ENCODE assay signal across 9 cellular contexts in genomic region chr5:133610489-133611356, GRCh38. TPM values are rescaled to one million over a fixed set of nuclear protein-coding genes. Genes with fewer than 3 reads are reported as not detected.
DNase-seq lines count a peak whose midpoint lies in the region; ATAC-seq, FAIRE-seq and TF ChIP-seq lines count a peak whose summit lies in the region.
"Had no signal": no experiment of that assay in that cellular context is flagged by ENCODE, and none has a peak within 500 bp of the region (broad histone marks: within the 10 kb centered on the region; RNA-seq: fewer than 3 reads in every experiment).

No MANE protein-coding gene starts in this region.

- H3K36me3 ChIP-seq in neural progenitor cell: no peaks in the 10 kb centered on the region

- peaks cover 14% of the 10 kb centered on the region for H3K4me1 ChIP-seq in neural progenitor cell

- H3K4me3 ChIP-seq in neural progenitor cell: peak overlapping the region; percentile 54

- no peak overlapping the region for H3K27ac Mint-ChIP-seq in activated T-helper 17 cell treated with anti-CD3 and anti-CD28 coated beads, Interleukin-2, amount 50 U/mL, for 72 hours
- no peak overlapping the region for H3K27ac Mint-ChIP-seq in neural progenitor cell

- H3K4me2 ChIP-seq in neural progenitor cell: peak overlapping the region; percentile 95

- H3K9me3 ChIP-seq in neural progenitor cell (ENCODE audit: low read depth): no peaks in the 10 kb centered on the region

- H3K27me3 Mint-ChIP-seq in activated T-helper 17 cell treated with anti-CD3 and anti-CD28 coated beads, Interleukin-2, amount 50 U/mL, for 72 hours: peaks cover 46% of the 10 kb centered on the region
- peaks cover 43% of the 10 kb centered on the region for H3K27me3 Mint-ChIP-seq in neural progenitor cell (ENCODE audit: insufficient read depth, low read depth)

- ATAC-seq in activated T-helper 17 cell treated with anti-CD3 and anti-CD28 coated beads, Interleukin-2, amount 50 U/mL, for 72 hours (replicated peaks): peak; percentile 76
- ATAC-seq in HG03159 (IDR thresholded peaks at IDR 0.05; ENCODE audit: unreplicated experiment) (no peak), GM21360 (IDR thresholded peaks at IDR 0.05; ENCODE audit: unreplicated experiment) (no peak)

- peaks cover 84% of the 10 kb centered on the region for H3K27me3 ChIP-seq in neural progenitor cell

- H3K36me3 Mint-ChIP-seq in activated T-helper 17 cell treated with anti-CD3 and anti-CD28 coated beads, Interleukin-2, amount 50 U/mL, for 72 hours (ENCODE audit: low read depth): no peaks in the 10 kb centered on the region
- no peaks in the 10 kb centered on the region for H3K36me3 Mint-ChIP-seq in neural progenitor cell

- peaks cover 4% of the 10 kb centered on the region for H3K4me1 Mint-ChIP-seq in activated T-helper 17 cell treated with anti-CD3 and anti-CD28 coated beads, Interleukin-2, amount 50 U/mL, for 72 hours
- H3K4me1 Mint-ChIP-seq in neural progenitor cell: peaks cover 17% of the 10 kb centered on the region

- H2AFZ ChIP-seq in neural progenitor cell (replicated peaks): peak overlapping the region; percentile 70

- peak overlapping the region; percentile 53 for H3K4me3 Mint-ChIP-seq in activated T-helper 17 cell treated with anti-CD3 and anti-CD28 coated beads, Interleukin-2, amount 50 U/mL, for 72 hours
- H3K4me3 Mint-ChIP-seq in neural progenitor cell: peak overlapping the region; percentile 83

- FAIRE-seq in frontal cortex (lab: Jason Lieb, UNC): no peak

- H4K20me1 ChIP-seq in neural progenitor cell (ENCODE audit: low read depth): peaks cover 29% of the 10 kb centered on the region

- H3K27ac ChIP-seq in neural progenitor cell: no peak overlapping the region

- peak; percentile 68 for TF ChIP-seq CTCF in neural progenitor cell (IDR thresholded peaks at IDR 0.05)

- DNase-seq in NCI-H2171 treated with DMSO at 0.1 percent for 48 hours (lab: John Stamatoyannopoulos, UW) (peak; percentile 37), NCI-H2171 (lab: John Stamatoyannopoulos, UW) (no peak), NCI-H1694 treated with DMSO at 0.1 percent for 48 hours (lab: John Stamatoyannopoulos, UW) (peak; percentile 2), frontal cortex (ENCODE audit: low spot score in 2 of 2) (peak; percentile 64 to 75), neural progenitor cell (ENCODE audit: low spot score) (peak; percentile 96)
- DNase-seq: DND-41 had no signal

- H3K9me3 Mint-ChIP-seq in activated T-helper 17 cell treated with anti-CD3 and anti-CD28 coated beads, Interleukin-2, amount 50 U/mL, for 72 hours: no peaks in the 10 kb centered on the region
- no peaks in the 10 kb centered on the region for H3K9me3 Mint-ChIP-seq in neural progenitor cell

- H3K9ac ChIP-seq in neural progenitor cell: no peak overlapping the region

- peaks cover 8% of the 10 kb centered on the region for H3F3A ChIP-seq in neural progenitor cell (ENCODE audit: low read depth)

- H3K79me2 ChIP-seq in neural progenitor cell (ENCODE audit: low read depth): no peaks in the 10 kb centered on the region

RNA-seq across cellular contexts. Expression of gene FSTL4, which starts 1.6 kb away (rescaled TPM):
- under 1 TPM in 1 of 2 donors, not detected in 1; 0.24 TPM for total RNA-seq in activated T-helper 17 cell treated with anti-CD3 and anti-CD28 coated beads, Interleukin-2, amount 50 U/mL, for 72 hours
- total RNA-seq in frontal cortex (0.82 TPM), neural progenitor cell (ENCODE audit: low replicate concordance) (0.95 and 2.3 TPM in 2 replicates)
